In the genomic region with DNA sequence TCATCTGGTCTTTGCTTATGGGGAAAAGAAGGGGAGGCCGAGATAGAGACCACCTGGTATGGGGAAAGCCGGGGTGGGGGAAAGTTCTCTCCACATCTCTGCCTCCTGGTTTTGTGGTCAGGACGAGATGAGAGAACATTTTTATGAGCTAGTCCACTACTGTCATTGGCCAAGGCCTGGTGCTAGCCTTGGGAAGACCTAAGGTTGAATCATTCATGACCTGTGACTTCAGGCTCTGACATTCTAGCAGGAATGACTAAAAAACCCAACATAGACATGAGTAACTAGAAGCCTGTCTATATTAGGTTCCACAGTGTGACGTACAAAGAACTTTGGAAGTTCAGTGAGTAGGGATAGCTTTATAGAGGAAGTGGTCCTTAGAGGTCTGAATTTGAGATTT, we compare ENCODE assay signal across 19 cellular contexts.
A peak's percentile ranks its signal among the peaks of the same experiment; 100 is the strongest.
DNase-seq lines count a peak whose midpoint lies in the region; ATAC-seq and TF ChIP-seq lines count a peak whose summit lies in the region.
"Had no signal": no experiment of that assay in that cellular context is flagged by ENCODE, and none has a peak within 500 bp of the region (broad histone marks: within the 10 kb centered on the region; RNA-seq: fewer than 3 reads in every experiment).

No MANE protein-coding gene starts in this region.

- H3K27me3 ChIP-seq in mammary epithelial cell (ENCODE audit: insufficient read depth, low read length) = no peaks in the 10 kb centered on the region
- H3K27me3 ChIP-seq in mesenchymal stem cell (ENCODE audit: control insufficient read depth in 1 of 2, insufficient read depth in 1 of 2, low read length in 2 of 2) = peaks cover 0 to 11% of the 10 kb centered on the region in 2 experiments
- H3K27me3 ChIP-seq in lower lobe of right lung (ENCODE audit: low read depth) = no peaks in the 10 kb centered on the region
- H3K27me3 ChIP-seq: suprapubic skin had no signal

- no peak overlapping the region for H2BK15ac ChIP-seq in mesenchymal stem cell (ENCODE audit: low read depth, poor library complexity, severe bottlenecking)

- no peaks in the 10 kb centered on the region for H3K79me1 ChIP-seq in mesenchymal stem cell (replicated peaks; ENCODE audit: low read length, poor library complexity, severe bottlenecking)

- no peak for TF ChIP-seq CTCF in mammary epithelial cell (conservative IDR thresholded peaks at IDR 0.05 in 1 of 2, IDR thresholded peaks at IDR 0.05 in 1 of 2; ENCODE audit: extremely low read depth in 1 of 2, insufficient read depth in 1 of 2, low read depth in 1 of 2, low read length in 2 of 2)
- TF ChIP-seq CTCF in lower lobe of right lung (IDR thresholded peaks at IDR 0.05) = no peak

- CTCF ChIA-PET in mammary epithelial cell (lab: Charles Lee; ENCODE audit: low non-redundant PET) = no interaction called here

- H4K8ac ChIP-seq in mesenchymal stem cell (ENCODE audit: low read length) = no peak overlapping the region

- DNase-seq in AG08395 (ENCODE audit: low spot score) (peak; percentile 61), HT1080 (ENCODE audit: low read depth) (peak; percentile 92), mammary epithelial cell (peak; percentile 66), mesenchymal stem cell (no peak), lower lobe of right lung (no peak)
- no peak for DNase-seq in effector CD4-positive, alpha-beta T cell
- no peak for DNase-seq in activated CD4-positive, alpha-beta T cell treated with anti-CD3 and anti-CD28 coated beads for 48 hours
- DNase-seq: CD4-positive, alpha-beta T cell; foreskin melanocyte; Karpas-422; left cardiac atrium; NCI-H2107; NCI-H526; psoas muscle; SHP77; stimulated activated CD4-positive, alpha-beta T cell treated with anti-CD3 and anti-CD28 coated beads, Interleukin-4, amount 100 ng/mL, for 4 hours; T-cell had no signal

- H2AK5ac ChIP-seq in mesenchymal stem cell (ENCODE audit: low read length, severe bottlenecking) = no peak overlapping the region

- H4K91ac ChIP-seq in mesenchymal stem cell (ENCODE audit: low read length) = no peak overlapping the region

- H3K4me1 ChIP-seq in mammary epithelial cell (ENCODE audit: insufficient read depth, low read length) (no peaks in the 10 kb centered on the region), mesenchymal stem cell (ENCODE audit: control insufficient read depth, insufficient read depth, low read depth, low read length) (no peaks in the 10 kb centered on the region), lower lobe of right lung (no peaks in the 10 kb centered on the region)
- H3K4me1 ChIP-seq: psoas muscle, suprapubic skin had no signal

- H3K4me2 ChIP-seq in mammary epithelial cell (ENCODE audit: insufficient read depth, low read depth, low read length) (no peak overlapping the region), mesenchymal stem cell (ENCODE audit: low read length, poor library complexity, severe bottlenecking) (no peak overlapping the region)

- H3K9me3 ChIP-seq in mammary epithelial cell (replicated peaks; ENCODE audit: insufficient read depth, low read length) (no peaks in the 10 kb centered on the region), mesenchymal stem cell (ENCODE audit: control insufficient read depth, low read length) (no peaks in the 10 kb centered on the region), lower lobe of right lung (no peaks in the 10 kb centered on the region)
- H3K9me3 ChIP-seq: psoas muscle, suprapubic skin had no signal

- H3K9ac ChIP-seq in mammary epithelial cell (ENCODE audit: insufficient read depth, low read length) (no peak overlapping the region), mesenchymal stem cell (ENCODE audit: low read length) (peak overlapping the region; percentile 16)

- BruUV-seq in mammary epithelial cell (replicated peaks; lab: Mats Ljungman, UMichigan) = no TSS peak

- dilution Hi-C loops in mammary epithelial cell (cut with HindIII; ENCODE audit: low sequenced_read_pairs) = no loop called here

- no peak overlapping the region for H3K4ac ChIP-seq in mesenchymal stem cell (ENCODE audit: low read depth in 1 of 2, low read length in 2 of 2)

- 57% methylated on average over 4 of the region's 4 CpGs for WGBS in mammary epithelial cell (ENCODE audit: low coverage, missing lambda C conversion rate)
- WGBS in mesenchymal stem cell = 51% methylated on average over 4 of the region's 4 CpGs

- no peak for ATAC-seq in lower lobe of right lung
- ATAC-seq in GM21737 (IDR thresholded peaks at IDR 0.05; ENCODE audit: unreplicated experiment) = no peak
- ATAC-seq: left cardiac atrium, psoas muscle, T-cell had no signal

- H2AFZ ChIP-seq in mammary epithelial cell (ENCODE audit: low read depth, low read length) (no peak overlapping the region), mesenchymal stem cell (ENCODE audit: low read depth, low read length) (no peak overlapping the region)

- intact Hi-C loops in mammary epithelial cell (cut with micrococcal nuclease) = no loop called here
- intact Hi-C loops in lower lobe of right lung (cut with DNase I) = no loop called here

- no peaks in the 10 kb centered on the region for H4K20me1 ChIP-seq in mammary epithelial cell (ENCODE audit: insufficient read depth, low read length)

- H2BK12ac ChIP-seq in mesenchymal stem cell (ENCODE audit: low read length in 2 of 2) = no peak overlapping the region

- in situ Hi-C loops in mammary epithelial cell (cut with MboI; ENCODE audit: low sequenced_read_pairs in 2 of 2) = no loop called here

- H3K23ac ChIP-seq in mesenchymal stem cell (ENCODE audit: low read length in 2 of 2) = no peak overlapping the region

- no peak overlapping the region for H2BK5ac ChIP-seq in mesenchymal stem cell (ENCODE audit: low read depth, low read length, poor library complexity, severe bottlenecking)

- H3K36me3 ChIP-seq in mammary epithelial cell (ENCODE audit: insufficient read depth, low read length) (no peaks in the 10 kb centered on the region), mesenchymal stem cell (ENCODE audit: control insufficient read depth in 1 of 2, insufficient read depth in 2 of 2, low read depth in 1 of 2, low read length in 2 of 2) (no peaks in the 10 kb centered on the region), lower lobe of right lung (no peaks in the 10 kb centered on the region)
- H3K36me3 ChIP-seq: suprapubic skin had no signal

- H2BK120ac ChIP-seq in mesenchymal stem cell (ENCODE audit: low read depth, low read length) = no peak overlapping the region

- no peak overlapping the region for H3K18ac ChIP-seq in mesenchymal stem cell (ENCODE audit: low read depth in 1 of 2, low read length in 2 of 2)

- H3K27ac ChIP-seq in mammary epithelial cell (ENCODE audit: insufficient read depth, low read depth, low read length) (no peak overlapping the region), mesenchymal stem cell (ENCODE audit: low read length, poor library complexity, severe bottlenecking) (no peak overlapping the region), lower lobe of right lung (no peak overlapping the region)
- H3K27ac ChIP-seq: psoas muscle, suprapubic skin had no signal

- H3K14ac ChIP-seq in mesenchymal stem cell (ENCODE audit: low read length in 2 of 2) = no peak overlapping the region

- H3K4me3 ChIP-seq in mammary epithelial cell (replicated peaks in 1 of 3; ENCODE audit: insufficient read depth in 1 of 3, low read depth in 2 of 3, low read length in 3 of 3) = no peak overlapping the region
- no peak overlapping the region for H3K4me3 ChIP-seq in mesenchymal stem cell (ENCODE audit: insufficient read depth in 1 of 2, low read depth in 1 of 2, low read length in 2 of 2)
- no peak overlapping the region for H3K4me3 ChIP-seq in lower lobe of right lung
- H3K4me3 ChIP-seq: psoas muscle, suprapubic skin had no signal

- no peaks in the 10 kb centered on the region for H3K79me2 ChIP-seq in mammary epithelial cell (ENCODE audit: insufficient read depth, low read length)

Comparison
In these comparisons a context has a peak if more than half of its experiments do, and no peak if none do; other contexts are left out.
1. DNase-seq: peak in AG08395 (single experiment), HT1080 (single experiment) and mammary epithelial cell (single experiment); none in mesenchymal stem cell (single experiment), effector CD4-positive, alpha-beta T cell (single experiment), lower lobe of right lung (single experiment) and activated CD4-positive, alpha-beta T cell treated with anti-CD3 and anti-CD28 coated beads for 48 hours (single experiment).